In the genomic region with DNA sequence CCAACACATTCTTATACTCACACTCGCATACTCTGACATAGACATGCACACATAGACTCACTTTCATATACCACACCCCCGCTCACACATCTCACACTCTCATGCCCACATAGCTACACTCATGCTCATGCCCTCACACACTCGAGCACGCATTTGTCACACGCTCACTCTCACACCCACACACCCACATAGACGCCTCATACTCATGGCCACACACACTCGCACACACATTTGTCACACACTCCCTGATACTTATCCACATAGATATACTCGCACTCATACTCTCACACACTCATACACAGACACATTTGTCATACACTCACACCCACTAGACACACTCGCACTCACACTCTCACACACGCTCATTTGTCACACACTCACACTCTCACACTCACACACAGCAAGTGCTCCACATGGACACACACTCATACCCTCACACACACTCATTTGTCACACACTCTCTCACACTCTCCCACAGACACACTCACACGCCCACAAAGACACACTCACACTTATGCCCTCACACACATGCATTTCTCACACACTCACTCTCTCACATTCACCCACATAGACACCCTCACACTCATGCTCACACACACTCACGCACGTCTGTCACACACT, we compare ENCODE assay signal across 26 cellular contexts. TPM values are rescaled to one million over a fixed set of nuclear protein-coding genes. Genes with fewer than 3 reads are reported as not detected.
"Had no signal": no experiment of that assay in that cellular context is flagged by ENCODE, and none has a peak within 500 bp of the region (broad histone marks: within the 10 kb centered on the region; RNA-seq: fewer than 3 reads in every experiment).

No MANE protein-coding gene starts in this region.

- H3K4me1 ChIP-seq: prostate gland, uterus had no signal

- H3K4me3 ChIP-seq: gastroesophageal sphincter, left ventricle myocardium inferior, lower lobe of right lung, prostate gland, sigmoid colon, suprapubic skin, thyroid gland, uterus had no signal

- H3K4me3 Mint-ChIP-seq: immature natural killer cell, memory B cell, nephron, type B pancreatic cell had no signal

- H3K36me3 ChIP-seq: gastroesophageal sphincter, left ventricle myocardium inferior, lower lobe of right lung, prostate gland, sigmoid colon, suprapubic skin, thyroid gland, uterus had no signal

- H3K9ac ChIP-seq: parathyroid adenoma had no signal

- H3K27ac ChIP-seq: gastroesophageal sphincter, left ventricle myocardium inferior, lower lobe of right lung, parathyroid adenoma, prostate gland, sigmoid colon, suprapubic skin, uterus had no signal

- DNase-seq: effector memory CD4-positive, alpha-beta T cell; glutamatergic neuron; immature natural killer cell; kidney; left cardiac atrium; left ventricle myocardium inferior; lower lobe of right lung; midbrain; retina; sigmoid colon; small intestine; stimulated activated CD4-positive, alpha-beta T cell treated with anti-CD3 and anti-CD28 coated beads, Interleukin-12 subunit alpha, Interleukin-12 subunit beta, amount 100 ng/mL, for 4 hours; stimulated activated naive CD4-positive, alpha-beta T cell treated with Interleukin-2 at 50 U/mL for 16 hours; thyroid gland; uterus had no signal

- FAIRE-seq: endometrium, kidney, small intestine had no signal

- H2AFZ ChIP-seq: parathyroid adenoma had no signal

- H3K36me3 Mint-ChIP-seq: immature natural killer cell, memory B cell, type B pancreatic cell had no signal

- H3K9me3 Mint-ChIP-seq: immature natural killer cell, nephron, type B pancreatic cell had no signal

- H3K27me3 ChIP-seq: gastroesophageal sphincter, sigmoid colon, suprapubic skin, thyroid gland, uterus had no signal

- H3K27ac Mint-ChIP-seq: immature natural killer cell, memory B cell, nephron, type B pancreatic cell had no signal

- H3K9me3 ChIP-seq: gastroesophageal sphincter, left ventricle myocardium inferior, lower lobe of right lung, prostate gland, sigmoid colon, suprapubic skin, thyroid gland, uterus had no signal

- H3K27me3 Mint-ChIP-seq: type B pancreatic cell had no signal

- H3K79me2 ChIP-seq: parathyroid adenoma had no signal

- H3K4me1 Mint-ChIP-seq: immature natural killer cell, memory B cell, nephron had no signal

- ATAC-seq: esophagus mucosa, gastroesophageal sphincter, left cardiac atrium had no signal

RNA-seq across cellular contexts. Expression of a gene that starts 50.9 kb away (rescaled TPM):
- total RNA-seq: esophagus mucosa, fibroblast of villous mesenchyme, gastroesophageal sphincter, kidney, left cardiac atrium, left ventricle myocardium inferior, lower lobe of right lung, omental fat pad, sigmoid colon, suprapubic skin, uterus had no signal
- polyA plus RNA-seq: immature natural killer cell, sigmoid colon, small intestine had no signal
